In the genomic region with DNA sequence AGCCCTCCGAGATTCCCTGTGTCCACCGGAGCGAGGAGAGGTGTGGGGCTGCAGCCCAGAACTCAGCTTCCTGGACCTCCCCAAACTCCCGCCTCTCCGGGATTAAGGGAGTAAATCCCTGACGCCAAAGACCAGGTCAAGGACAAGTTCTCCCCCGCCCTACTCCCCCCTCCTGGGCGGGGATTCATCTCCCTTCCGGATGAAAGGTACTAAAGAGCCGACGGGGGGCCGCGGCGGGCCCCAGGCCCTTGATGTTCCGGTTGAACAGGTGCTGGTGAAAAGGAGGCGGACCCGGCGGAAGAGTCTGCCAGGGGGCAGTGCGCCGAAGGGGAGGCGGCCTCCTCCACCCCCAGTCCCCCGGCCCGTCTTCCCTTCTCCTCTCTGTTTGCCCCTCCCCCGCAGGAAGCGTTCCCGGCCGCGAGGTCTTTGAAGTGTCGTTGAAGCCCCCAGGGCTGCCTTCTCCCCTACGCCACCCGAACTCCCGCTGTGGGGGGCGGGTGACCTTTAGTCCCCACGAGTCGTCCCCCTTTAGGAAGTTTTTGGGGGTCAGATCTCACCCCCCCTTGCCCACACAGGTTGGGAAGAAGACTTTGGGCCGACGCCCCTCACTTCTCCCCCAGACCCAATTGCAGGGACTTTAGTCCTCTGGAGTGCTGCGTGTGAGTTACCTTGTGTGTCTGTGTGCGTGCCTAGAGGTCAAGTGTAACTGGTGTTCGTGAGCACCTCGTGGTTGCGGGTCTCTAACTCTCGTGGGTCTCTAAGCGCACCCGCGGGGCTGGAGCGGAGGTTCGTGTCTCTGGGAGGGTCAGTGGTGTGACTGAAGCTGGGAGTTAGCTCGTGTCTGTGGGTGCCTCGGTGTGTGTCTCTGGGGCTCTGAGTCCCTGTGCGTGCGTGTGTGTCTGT, we compare ENCODE assay signal across 8 cellular contexts. TPM values are rescaled to one million over a fixed set of nuclear protein-coding genes. Genes with fewer than 3 reads are reported as not detected.
A peak's percentile ranks its signal among the peaks of the same experiment; 100 is the strongest.
DNase-seq lines count a peak whose midpoint lies in the region; ATAC-seq and TF ChIP-seq lines count a peak whose summit lies in the region.

No MANE protein-coding gene starts in this region.

- peaks cover 22% of the 10 kb centered on the region for H4K20me1 ChIP-seq in GM23338 (replicated peaks; ENCODE audit: insufficient read depth)

- no peak overlapping the region for H2AFZ ChIP-seq in GM23338

- H3K27ac Mint-ChIP-seq in GM23338, result no peak overlapping the region
- peak overlapping the region; percentile 97 for H3K27ac Mint-ChIP-seq in activated CD4-positive, alpha-beta T cell treated with anti-CD3 and anti-CD28 coated beads, Interleukin-2, amount 10 ng/mL, durations not matched to agents 24 days and 14 days

- H3K9me3 Mint-ChIP-seq in GM23338, result peaks cover 5% of the 10 kb centered on the region; the same call in 2 of the 3 replicates
- H3K9me3 Mint-ChIP-seq in activated CD4-positive, alpha-beta T cell treated with anti-CD3 and anti-CD28 coated beads, Interleukin-2, amount 10 ng/mL, durations not matched to agents 24 days and 14 days, result peaks cover 4% of the 10 kb centered on the region

- no peaks in the 10 kb centered on the region for H3K9me2 ChIP-seq in GM23338 (ENCODE audit: insufficient read depth)

- peaks cover 91% of the 10 kb centered on the region for H3K27me3 ChIP-seq in GM23338 (ENCODE audit: insufficient read depth)

- intact Hi-C loops in activated CD4-positive, alpha-beta T cell treated with anti-CD3 and anti-CD28 coated beads, Interleukin-2, amount 10 ng/mL, durations not matched to agents 24 days and 14 days (cut with micrococcal nuclease), result loop anchor here (1.0 to 5.0 kb wide), 3 partner anchors 95 to 165 kb away; a partner anchor contains a TSS
- intact Hi-C loops in lower leg skin (cut with DNase I; ENCODE audit: low total_unique reads), result no loop called here

- no peak overlapping the region for H3K27ac ChIP-seq in GM23338 (ENCODE audit: low read depth)

- peaks cover 8% of the 10 kb centered on the region; the same call in 2 of the 3 replicates for H3K36me3 Mint-ChIP-seq in GM23338 (ENCODE audit: low read depth)
- peaks cover 35% of the 10 kb centered on the region for H3K36me3 Mint-ChIP-seq in activated CD4-positive, alpha-beta T cell treated with anti-CD3 and anti-CD28 coated beads, Interleukin-2, amount 10 ng/mL, durations not matched to agents 24 days and 14 days (ENCODE audit: low read depth)

- 1% methylated on average over 41 to 52 of the region's 52 CpGs for WGBS in lower leg skin, 2 donors

- H3K4me3 Mint-ChIP-seq in GM23338, result peak overlapping the region; percentile 80
- H3K4me3 Mint-ChIP-seq in activated CD4-positive, alpha-beta T cell treated with anti-CD3 and anti-CD28 coated beads, Interleukin-2, amount 10 ng/mL, durations not matched to agents 24 days and 14 days, result peak overlapping the region; percentile 90

- H3K4me1 Mint-ChIP-seq in GM23338, result peaks cover 55% of the 10 kb centered on the region
- peaks cover 47% of the 10 kb centered on the region for H3K4me1 Mint-ChIP-seq in activated CD4-positive, alpha-beta T cell treated with anti-CD3 and anti-CD28 coated beads, Interleukin-2, amount 10 ng/mL, durations not matched to agents 24 days and 14 days

- no peak for TF ChIP-seq POLR2A in lower leg skin (IDR thresholded peaks at IDR 0.05)

- DNase-seq in AG20443 (ENCODE audit: low spot score), result peak; percentile 44
- peak; percentile 99 for DNase-seq in GM23338 (ENCODE audit: low spot score)
- peak; percentile 80 for DNase-seq in NCI-H2196 treated with DMSO at 0.1 percent for 48 hours (lab: John Stamatoyannopoulos, UW; ENCODE audit: unreplicated experiment)
- peak; percentile 92 for DNase-seq in activated CD4-positive, alpha-beta T cell treated with anti-CD3 and anti-CD28 coated beads, Interleukin-2, amount 10 ng/mL, durations not matched to agents 24 days and 14 days
- DNase-seq in dermis blood vessel endothelial cell, result peak; percentile 37
- DNase-seq in lower leg skin (ENCODE audit: low spot score in 2 of 2), result peak; percentile 71 to 95
- DNase-seq in stimulated activated CD4-positive, alpha-beta T cell treated with anti-CD3 and anti-CD28 coated beads, TNF-alpha, amount 100 ng/mL, for 4 hours (ENCODE audit: low read depth in 3 of 3), result peak; percentile 79 to 85 (median 83)

- H3K4me1 ChIP-seq in GM23338 (ENCODE audit: insufficient read depth), result peaks cover 40% of the 10 kb centered on the region

- peaks cover 45% of the 10 kb centered on the region for H3F3A ChIP-seq in GM23338 (replicated peaks; ENCODE audit: low read depth)

- no peak for TF ChIP-seq CTCF in GM23338 (conservative IDR thresholded peaks at IDR 0.05; ENCODE audit: low read depth in 2 of 2)
- peak in 1 of 3 donors; percentile 54 for TF ChIP-seq CTCF in lower leg skin (IDR thresholded peaks at IDR 0.05)

- H3K27me3 Mint-ChIP-seq in GM23338 (ENCODE audit: insufficient read depth, low read depth, poor library complexity), result peaks cover 84% of the 10 kb centered on the region
- no peaks in the 10 kb centered on the region for H3K27me3 Mint-ChIP-seq in activated CD4-positive, alpha-beta T cell treated with anti-CD3 and anti-CD28 coated beads, Interleukin-2, amount 10 ng/mL, durations not matched to agents 24 days and 14 days

- H3K36me3 ChIP-seq in GM23338 (ENCODE audit: insufficient read depth), result no peaks in the 10 kb centered on the region

- ATAC-seq in GM23338 (peak; percentile 59), HG03135 (IDR thresholded peaks at IDR 0.05; ENCODE audit: unreplicated experiment) (no peak)

- H3K4me2 ChIP-seq in GM23338, result peak overlapping the region; percentile 89

- peak overlapping the region; percentile 67 for H3K4me3 ChIP-seq in GM23338
- H3K4me3 ChIP-seq in lower leg skin (ENCODE audit: low read depth, poor library complexity, severe bottlenecking), result peak overlapping the region; percentile 88

- no peaks in the 10 kb centered on the region for H3K79me2 ChIP-seq in GM23338 (replicated peaks; ENCODE audit: insufficient read depth)

TF ChIP-seq in GM23338, 12 proteins besides CTCF, POLR2A, EP300 and RAD21 (continues in another document):
- TF ChIP-seq NANOG (IDR thresholded peaks at IDR 0.05; ENCODE audit: borderline replicate concordance), result no peak
- TF ChIP-seq, protein P1, sequence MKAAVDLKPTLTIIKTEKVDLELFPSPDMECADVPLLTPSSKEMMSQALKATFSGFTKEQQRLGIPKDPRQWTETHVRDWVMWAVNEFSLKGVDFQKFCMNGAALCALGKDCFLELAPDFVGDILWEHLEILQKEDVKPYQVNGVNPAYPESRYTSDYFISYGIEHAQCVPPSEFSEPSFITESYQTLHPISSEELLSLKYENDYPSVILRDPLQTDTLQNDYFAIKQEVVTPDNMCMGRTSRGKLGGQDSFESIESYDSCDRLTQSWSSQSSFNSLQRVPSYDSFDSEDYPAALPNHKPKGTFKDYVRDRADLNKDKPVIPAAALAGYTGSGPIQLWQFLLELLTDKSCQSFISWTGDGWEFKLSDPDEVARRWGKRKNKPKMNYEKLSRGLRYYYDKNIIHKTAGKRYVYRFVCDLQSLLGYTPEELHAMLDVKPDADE (IDR thresholded peaks at IDR 0.05), result 0 out of 2 replicates have a peak, but pooled peaks have one; percentile 20

RNA-seq across cellular contexts. Expression of a gene that starts 1.1 kb away (rescaled TPM):
- 2.8 and 3.3 TPM in 2 replicates for total RNA-seq in GM23338 (2014; rRNA removed; shearing (Covaris generic))
- 1.8 and 2.6 TPM in 2 replicates for polyA plus RNA-seq in GM23338 (2016; fragmentation: Nextera tagmentation; extraction: Ambion mirVana)
- 243 and 248 TPM in 2 replicates for total RNA-seq in activated CD4-positive, alpha-beta T cell treated with anti-CD3 and anti-CD28 coated beads, Interleukin-2, amount 10 ng/mL, durations not matched to agents 24 days and 14 days
- total RNA-seq in dermis blood vessel endothelial cell (23.9 and 25.9 TPM in 2 replicates), lower leg skin (10 to 100 TPM; 46.1 to 85.0 (median 54.0) TPM)

RNA-seq across cellular contexts. Expression of a gene that starts 26.1 kb away (rescaled TPM):
- total RNA-seq in GM23338 (2014; rRNA removed; shearing (Covaris generic)), result 0.94 and 3.4 TPM in 2 replicates
- polyA plus RNA-seq in GM23338 (2016; fragmentation: Nextera tagmentation; extraction: Ambion mirVana), result 8.9 and 9.9 TPM in 2 replicates
- 44.0 and 46.7 TPM in 2 replicates for total RNA-seq in activated CD4-positive, alpha-beta T cell treated with anti-CD3 and anti-CD28 coated beads, Interleukin-2, amount 10 ng/mL, durations not matched to agents 24 days and 14 days
- total RNA-seq in dermis blood vessel endothelial cell, result 1.7 and 3.4 TPM in 2 replicates
- 1 to 10 TPM; 3.7 to 7.8 (median 5.4) TPM for total RNA-seq in lower leg skin

RNA-seq across cellular contexts. Expression of a gene that starts 29.2 kb away (rescaled TPM):
- 1.7 and 2.4 TPM in 2 replicates for total RNA-seq in GM23338 (2014; rRNA removed; shearing (Covaris generic))
- 0.42 and 0.82 TPM in 2 replicates for polyA plus RNA-seq in GM23338 (2016; fragmentation: Nextera tagmentation; extraction: Ambion mirVana)
- total RNA-seq in activated CD4-positive, alpha-beta T cell treated with anti-CD3 and anti-CD28 coated beads, Interleukin-2, amount 10 ng/mL, durations not matched to agents 24 days and 14 days, result 52.1 and 54.9 TPM in 2 replicates
- total RNA-seq in dermis blood vessel endothelial cell (0.65 and 1.2 TPM in 2 replicates), lower leg skin (1 to 10 TPM; 1.8 to 8.7 (median 3.3) TPM)

RNA-seq across cellular contexts. Expression of a gene that starts 44.1 kb away (rescaled TPM):
- total RNA-seq in GM23338 (2014; rRNA removed; shearing (Covaris generic)), result 21.1 and 23.4 TPM in 2 replicates
- polyA plus RNA-seq in GM23338 (2016; fragmentation: Nextera tagmentation; extraction: Ambion mirVana), result 51.9 and 60.9 TPM in 2 replicates
- total RNA-seq in activated CD4-positive, alpha-beta T cell treated with anti-CD3 and anti-CD28 coated beads, Interleukin-2, amount 10 ng/mL, durations not matched to agents 24 days and 14 days, result 4.7 and 5.5 TPM in 2 replicates
- total RNA-seq in dermis blood vessel endothelial cell (2.4 and 7.8 TPM in 2 replicates), lower leg skin (10 to 100 TPM in 1 of 4 donors, 1 to 10 TPM in 3; 7.5 to 11.4 (median 8.6) TPM)

RNA-seq across cellular contexts. Expression of a gene that starts 48.5 kb away (rescaled TPM):
- 250 and 270 TPM in 2 replicates for total RNA-seq in GM23338 (2014; rRNA removed; shearing (Covaris generic))
- 523 and 558 TPM in 2 replicates for polyA plus RNA-seq in GM23338 (2016; fragmentation: Nextera tagmentation; extraction: Ambion mirVana)
- total RNA-seq in activated CD4-positive, alpha-beta T cell treated with anti-CD3 and anti-CD28 coated beads, Interleukin-2, amount 10 ng/mL, durations not matched to agents 24 days and 14 days, result 356 and 358 TPM in 2 replicates
- total RNA-seq in dermis blood vessel endothelial cell (188 and 348 TPM in 2 replicates), lower leg skin (100 to 1,000 TPM; 115 to 149 (median 139) TPM)

Comparison
In these comparisons a context has a peak if more than half of its experiments do, and no peak if none do; other contexts are left out.
1. DNase-seq: peak in every context shown above with its lines; median percentile 99 in GM23338; 92 in activated CD4-positive, alpha-beta T cell treated with anti-CD3 and anti-CD28 coated beads, Interleukin-2, amount 10 ng/mL, durations not matched to agents 24 days and 14 days; 83 in lower leg skin; 83 in stimulated activated CD4-positive, alpha-beta T cell treated with anti-CD3 and anti-CD28 coated beads, TNF-alpha, amount 100 ng/mL, for 4 hours; 80 in NCI-H2196 treated with DMSO at 0.1 percent for 48 hours; 44 in AG20443; 37 in dermis blood vessel endothelial cell.